Comparison of ENCODE assay signal across 10 cellular contexts in genomic region chr20:35544941-35545340, GRCh38. TPM values are rescaled to one million over a fixed set of nuclear protein-coding genes. Genes with fewer than 3 reads are reported as not detected.
"Had no signal": no experiment of that assay in that cellular context is flagged by ENCODE, and none has a peak within 500 bp of the region (broad histone marks: within the 10 kb centered on the region; RNA-seq: fewer than 3 reads in every experiment).

No MANE protein-coding gene starts in this region.

RNA-seq across cellular contexts. Expression of gene C20orf173, which starts 15.5 kb away (rescaled TPM):
- total RNA-seq: adrenal gland; cardiac muscle cell; colonic mucosa; glomerular endothelial cell; left cardiac atrium; lower lobe of right lung; naive thymus-derived CD4-positive, alpha-beta T cell; T-helper 1 cell treated with Interleukin-12 subunit alpha and Interleukin-12 subunit beta and Interleukin-4 antibody, amounts not matched to agents 30 ng/mL and 1 ng/mL, for 36 hours; urinary bladder had no signal
- polyA plus RNA-seq: adrenal gland; cardiac muscle cell; naive thymus-derived CD4-positive, alpha-beta T cell; thymus; urinary bladder had no signal
